Comparison of ENCODE assay signal across 8 cellular contexts in the genomic region with DNA sequence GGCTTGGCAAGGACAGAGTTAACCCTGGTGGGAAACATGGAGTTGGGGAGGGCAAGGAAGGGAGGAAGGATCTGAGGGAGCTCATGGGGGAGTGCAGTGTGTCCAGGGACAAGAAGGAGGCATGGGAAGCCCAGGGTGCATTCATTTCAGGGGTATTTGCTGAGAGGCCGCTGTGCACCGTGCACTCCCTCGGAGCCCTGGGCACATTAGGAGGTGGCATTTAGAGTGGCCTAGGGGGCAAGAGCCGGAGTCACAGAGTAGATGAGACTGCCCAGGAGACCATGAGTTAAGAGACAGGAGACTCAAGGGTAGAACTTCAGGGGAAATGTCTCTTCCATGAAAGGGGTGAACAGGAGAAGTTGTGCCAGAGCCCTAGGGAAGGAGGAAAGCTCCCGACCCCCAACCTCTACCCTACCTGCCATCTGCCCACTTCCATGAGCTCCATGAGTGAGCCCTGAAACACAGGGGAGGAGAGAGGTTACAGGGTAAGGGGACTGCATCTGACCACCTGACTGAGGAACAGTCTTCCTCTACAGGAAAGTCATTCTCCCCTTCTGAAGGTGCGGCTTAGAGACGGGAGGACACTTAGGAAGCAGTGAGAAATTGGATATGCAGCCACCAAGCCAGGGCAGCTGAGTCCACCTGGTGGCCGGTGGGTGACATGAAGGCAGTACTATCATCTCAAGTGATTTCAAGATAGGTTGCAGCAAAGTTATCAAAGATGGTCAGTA. TPM values are rescaled to one million over a fixed set of nuclear protein-coding genes. Genes with fewer than 3 reads are reported as not detected.
DNase-seq lines count a peak whose midpoint lies in the region; ATAC-seq and TF ChIP-seq lines count a peak whose summit lies in the region.

No MANE protein-coding gene starts in this region.

- H3K4me1 ChIP-seq in endodermal cell (ENCODE audit: control insufficient read depth, insufficient read depth, low read length), result no peaks in the 10 kb centered on the region

- H3K4me3 Mint-ChIP-seq in endodermal cell, result no peak overlapping the region
- no peak overlapping the region for H3K4me3 Mint-ChIP-seq in memory B cell

- no peaks in the 10 kb centered on the region for H3K27me3 ChIP-seq in endodermal cell (ENCODE audit: control insufficient read depth, insufficient read depth, low read length, poor library complexity, severe bottlenecking)

- ATAC-seq in memory B cell (ENCODE audit: low read depth), result peak; percentile 34

- WGBS in endodermal cell (ENCODE audit: insufficient coverage in 1 of 2, insufficient read length in 1 of 2), 2 experiments, result 54 to 60% methylated on average over 6 to 7 of the region's 8 CpGs

- no peaks in the 10 kb centered on the region for H3K36me3 Mint-ChIP-seq in endodermal cell (ENCODE audit: low read depth)
- H3K36me3 Mint-ChIP-seq in memory B cell, result peaks cover 1% of the 10 kb centered on the region

- no peak overlapping the region for H3K27ac ChIP-seq in endodermal cell (ENCODE audit: low read depth, low read length)

- H3K9me3 Mint-ChIP-seq in endodermal cell (peaks cover 6% of the 10 kb centered on the region), memory B cell (no peaks in the 10 kb centered on the region)

- H3K27me3 Mint-ChIP-seq in endodermal cell (ENCODE audit: insufficient read depth) (peaks cover 8% of the 10 kb centered on the region), memory B cell (peaks cover 8% of the 10 kb centered on the region)

- no peak overlapping the region for H3K9ac ChIP-seq in endodermal cell (ENCODE audit: extremely low read depth, low read length, poor library complexity, severe bottlenecking)

- peak; percentile 78 for DNase-seq in AG10803 (ENCODE audit: low read depth)
- DNase-seq in GM20000 (ENCODE audit: low spot score), result peak; percentile 45
- DNase-seq in NCI-H2196 (lab: John Stamatoyannopoulos, UW; ENCODE audit: unreplicated experiment), result peak; percentile 61
- peak; percentile 59 for DNase-seq in activated CD4-positive, alpha-beta T cell treated with anti-CD3 and anti-CD28 coated beads for 48 hours
- peak; percentile 90 for DNase-seq in endodermal cell
- peak; percentile 6 to 14 for DNase-seq in memory B cell (ENCODE audit: low spot score in 2 of 2)
- peak in 5 of 6 experiments; percentile 5 to 40 (median 24) for DNase-seq in stimulated activated naive CD4-positive, alpha-beta T cell (lab: John Stamatoyannopoulos, UW)
- DNase-seq in epidermal melanocyte (ENCODE audit: insufficient read length, low spot score), result no peak

- H3K9me3 ChIP-seq in endodermal cell (ENCODE audit: control insufficient read depth, low read length), result peaks cover 12% of the 10 kb centered on the region

- H3K4me1 Mint-ChIP-seq in endodermal cell, result peaks cover 4% of the 10 kb centered on the region
- H3K4me1 Mint-ChIP-seq in memory B cell, result peaks cover under 1% of the 10 kb centered on the region

- TF ChIP-seq CTCF in AG10803 (conservative IDR thresholded peaks at IDR 0.05; ENCODE audit: low read length) (peak; percentile 98), GM20000 (IDR thresholded peaks at IDR 0.05; ENCODE audit: extremely low read depth, missing control alignments) (peak; percentile 34), endodermal cell (conservative IDR thresholded peaks at IDR 0.05) (peak; percentile 97)

- H3K4me3 ChIP-seq in AG10803 (ENCODE audit: low read length), result no peak overlapping the region
- H3K4me3 ChIP-seq in endodermal cell (ENCODE audit: low read length), result no peak overlapping the region

- H3K27ac Mint-ChIP-seq in endodermal cell (no peak overlapping the region), memory B cell (no peak overlapping the region)

- no peaks in the 10 kb centered on the region for H3K36me3 ChIP-seq in endodermal cell (ENCODE audit: control insufficient read depth, insufficient read depth, low read length)

RNA-seq across cellular contexts. Expression of gene COPS8, which starts 58.5 kb away (rescaled TPM):
- total RNA-seq in endodermal cell, result 10 to 100 TPM; 66.3 to 72.7 TPM
- 116 TPM for polyA plus RNA-seq in endodermal cell (2013, experiment 1 of 2)
- polyA plus RNA-seq in endodermal cell (2013, experiment 2 of 2), result 104 TPM

Comparison
In these comparisons a context has a peak if more than half of its experiments do, and no peak if none do; other contexts are left out.
1. CTCF ChIP-seq: peak in every context shown above with its lines; median percentile 98 in AG10803; 97 in endodermal cell; 34 in GM20000.